8 cellular contexts compared by ENCODE assay signal in genomic region chr5:43040287-43041098, GRCh38. TPM values are rescaled to one million over a fixed set of nuclear protein-coding genes. Genes with fewer than 3 reads are reported as not detected.
A peak's percentile ranks its signal among the peaks of the same experiment; 100 is the strongest.
DNase-seq lines count a peak whose midpoint lies in the region; ATAC-seq, FAIRE-seq and TF ChIP-seq lines count a peak whose summit lies in the region.

Gene ANXA2R (minus strand): TSS chr5:43040319. CDS start chr5:43040046, 273 bp downstream.

- FAIRE-seq in urothelium cell line (lab: Jason Lieb, UNC), result no peak

- H3K27me3 ChIP-seq in adipocyte (replicated peaks; ENCODE audit: control insufficient read depth, insufficient read depth, low read length), result no peaks in the 10 kb centered on the region
- H3K27me3 ChIP-seq in left ventricle myocardium inferior (ENCODE audit: low read depth), result peaks cover 90% of the 10 kb centered on the region

- peak within 1 kb of the TSS; percentile 98 for H3K27ac ChIP-seq in left ventricle myocardium inferior (replicated peaks)

- peak within 1 kb of the TSS; percentile 76 for H3K4me3 ChIP-seq in GM12875 (ENCODE audit: low read depth, low read length)
- H3K4me3 ChIP-seq in adipocyte (ENCODE audit: low read length), result peak within 1 kb of the TSS; percentile 90
- peak within 1 kb of the TSS; percentile 77 for H3K4me3 ChIP-seq in left ventricle myocardium inferior

- intact Hi-C loops in left ventricle myocardium inferior (cut with micrococcal nuclease), result no loop called here

- peak; percentile 45 for ATAC-seq in HG02840 (IDR thresholded peaks at IDR 0.05; ENCODE audit: low FRiP score, unreplicated experiment)

- H3K4me1 ChIP-seq in adipocyte (ENCODE audit: control insufficient read depth, insufficient read depth, low read length) (peaks cover 26% of the 10 kb centered on the region), left ventricle myocardium inferior (peaks cover 50% of the 10 kb centered on the region)

- no peaks in the 10 kb centered on the region for H3K9me3 ChIP-seq in adipocyte (ENCODE audit: control insufficient read depth, low read length)
- H3K9me3 ChIP-seq in left ventricle myocardium inferior (replicated peaks), result no peaks in the 10 kb centered on the region

- peak within 1 kb of the TSS; percentile 84 for H3K9ac ChIP-seq in adipocyte (ENCODE audit: low read length)

- peak; percentile 81 for TF ChIP-seq CTCF in GM12875 (IDR thresholded peaks at IDR 0.05; ENCODE audit: borderline replicate concordance, insufficient read depth, low read depth, low read length)
- TF ChIP-seq CTCF in left ventricle myocardium inferior (IDR thresholded peaks at IDR 0.05; ENCODE audit: borderline replicate concordance), result peak; percentile 82

- DNase-seq in NCI-H1436 treated with DMSO at 0.1 percent for 48 hours (lab: John Stamatoyannopoulos, UW) (peak; percentile 84), SW480 (ENCODE audit: low spot score) (peak; percentile 93), adipocyte (ENCODE audit: low read depth) (peak; percentile 98), left ventricle myocardium inferior (peak; percentile 85), pulmonary artery endothelial cell (ENCODE audit: low read depth, low spot score) (peak; percentile 75), urothelium cell line (ENCODE audit: low spot score) (no peak)

- H3K36me3 ChIP-seq in adipocyte (ENCODE audit: control insufficient read depth, insufficient read depth, low read length, severe bottlenecking), result no peaks in the 10 kb centered on the region
- no peaks in the 10 kb centered on the region for H3K36me3 ChIP-seq in left ventricle myocardium inferior

RNA-seq across cellular contexts. Expression of gene ANXA2R, which starts in this region (rescaled TPM):
- total RNA-seq in left ventricle myocardium inferior (0.82 TPM), pulmonary artery endothelial cell (1.2 and 1.4 TPM in 2 replicates)

Comparison
In these comparisons a context has a peak if more than half of its experiments do, and no peak if none do; other contexts are left out.
1. Peak in DNase-seq, H3K4me3 ChIP-seq and H3K27ac ChIP-seq in left ventricle myocardium inferior; RNA of the gene not detected or under 1 TPM.